8 cellular contexts compared by ENCODE assay signal in genomic region chr7:157009170-157009777, GRCh38. TPM values are rescaled to one million over a fixed set of nuclear protein-coding genes. Genes with fewer than 3 reads are reported as not detected.
DNase-seq lines count a peak whose midpoint lies in the region; ATAC-seq, FAIRE-seq and TF ChIP-seq lines count a peak whose summit lies in the region.

No MANE protein-coding gene starts in this region.

- TF ChIP-seq POLR2A in endothelial cell of umbilical vein (IDR thresholded peaks at IDR 0.05; ENCODE audit: low read depth, low read length): no peak

- POLR2A ChIA-PET in endothelial cell of umbilical vein (lab: Charles Lee): no interaction called here

- no peak overlapping the region for H3K9ac ChIP-seq in endothelial cell of umbilical vein (replicated peaks; ENCODE audit: extremely low read depth, insufficient read depth, low read length)

- no peak overlapping the region for H3K27ac ChIP-seq in endothelial cell of umbilical vein (ENCODE audit: insufficient read depth, low read depth, low read length)

- no peak for FAIRE-seq in endothelial cell of umbilical vein (lab: Jason Lieb, UNC)

- no peaks in the 10 kb centered on the region for H3K36me3 ChIP-seq in endothelial cell of umbilical vein (ENCODE audit: control insufficient read depth in 2 of 2, extremely low read depth in 1 of 2, insufficient read depth in 2 of 2, low read length in 2 of 2)

- dilution Hi-C loops in endothelial cell of umbilical vein (cut with MboI; ENCODE audit: extremely low pct_ligation_motif_present, low sequenced_read_pairs): no loop called here

- H3K79me2 ChIP-seq in endothelial cell of umbilical vein (ENCODE audit: control insufficient read depth, insufficient read depth, low read length): no peaks in the 10 kb centered on the region

- ATAC-seq in GM19043 (IDR thresholded peaks at IDR 0.05; ENCODE audit: low read depth, unreplicated experiment): peak; percentile 40

- intact Hi-C loops in endothelial cell of umbilical vein (cut with micrococcal nuclease): no loop called here

- H3K9me3 ChIP-seq in endothelial cell of umbilical vein (replicated peaks; ENCODE audit: control insufficient read depth, insufficient read depth, low read length): no peaks in the 10 kb centered on the region

- H4K20me1 ChIP-seq in endothelial cell of umbilical vein (replicated peaks; ENCODE audit: control insufficient read depth, extremely low read depth, insufficient read depth, low read length): no peaks in the 10 kb centered on the region

- in situ Hi-C loops in ACHN (cut with HindIII; ENCODE audit: low pct_ligation_motif_present, low pct_unique_long_range_greater_than_20kb, low sequenced_read_pairs) (no loop called here), KBM-7 (cut with MboI; ENCODE audit: low pct_unique_long_range_greater_than_20kb, low sequenced_read_pairs) (no loop called here)

- H3K9me1 ChIP-seq in endothelial cell of umbilical vein (replicated peaks; ENCODE audit: control insufficient read depth, extremely low read depth, insufficient read depth, low read length): no peaks in the 10 kb centered on the region

- DNase-seq in ACHN: peak; percentile 93
- peak; percentile 61 for DNase-seq in KBM-7
- DNase-seq in endothelial cell of umbilical vein (ENCODE audit: low read depth, low spot score): no peak
- no peak for DNase-seq in midbrain (lab: John Stamatoyannopoulos, UW)
- DNase-seq in mesenteric fat pad (ENCODE audit: low spot score): no peak
- no peak for DNase-seq in NCI-H446 treated with DMSO at 0.1 percent for 48 hours (lab: John Stamatoyannopoulos, UW)
- no peak for DNase-seq in OCI-M1 (lab: John Stamatoyannopoulos, UW)

- H3K4me3 ChIP-seq in endothelial cell of umbilical vein (replicated peaks in 1 of 3; ENCODE audit: insufficient read depth in 1 of 3, low read depth in 1 of 3, low read length in 3 of 3): no peak overlapping the region

- TF ChIP-seq CTCF in endothelial cell of umbilical vein (IDR thresholded peaks at IDR 0.05; ENCODE audit: extremely low read depth in 1 of 2, insufficient read depth in 1 of 2, low read depth in 1 of 2, low read length in 2 of 2): no peak

- no TSS peak for BruUV-seq in endothelial cell of umbilical vein (replicated peaks; lab: Mats Ljungman, UMichigan)

- no peak overlapping the region for H2AFZ ChIP-seq in endothelial cell of umbilical vein (ENCODE audit: low read depth, low read length)

- no peaks in the 10 kb centered on the region for H3K4me1 ChIP-seq in endothelial cell of umbilical vein (ENCODE audit: control insufficient read depth, extremely low read depth, insufficient read depth, low read length)

- H3K4me2 ChIP-seq in endothelial cell of umbilical vein (ENCODE audit: insufficient read depth, low read length): no peak overlapping the region

- H3K27me3 ChIP-seq in endothelial cell of umbilical vein (ENCODE audit: control insufficient read depth in 2 of 2, insufficient read depth in 2 of 2, low read length in 2 of 2): peaks cover 73 to 96% of the 10 kb centered on the region in 2 experiments

- CTCF ChIA-PET in endothelial cell of umbilical vein (lab: Charles Lee): no interaction called here

TF ChIP-seq in endothelial cell of umbilical vein, 7 proteins besides CTCF, POLR2A, EP300 and RAD21:
- TF ChIP-seq MAX (IDR thresholded peaks at IDR 0.05; ENCODE audit: insufficient read depth, insufficient read length): no peak
- peak; percentile 69 for TF ChIP-seq EZH2 (IDR thresholded peaks at IDR 0.05; ENCODE audit: borderline replicate concordance, low read depth, low read length, severe bottlenecking)
TF ChIP-seq in endothelial cell of umbilical vein: peak in this region for 1.

RNA-seq across cellular contexts. Expression of gene MNX1, which starts 1.2 kb away (rescaled TPM):
- not detected in 2 replicates for total RNA-seq in endothelial cell of umbilical vein
- polyA plus RNA-seq in endothelial cell of umbilical vein: not detected in 2 replicates
- not detected in 2 replicates for polyA plus RNA-seq in endothelial cell of umbilical vein (2011; cell fraction: cytosol; rRNA removed)
- polyA plus RNA-seq in endothelial cell of umbilical vein (2011; cell fraction: nucleus; rRNA removed): not detected in 2 replicates
- polyA plus RNA-seq in endothelial cell of umbilical vein (2012): not detected in 2 replicates
- not detected in 2 replicates for polyA minus RNA-seq in endothelial cell of umbilical vein
- 1.2 TPM for polyA minus RNA-seq in endothelial cell of umbilical vein (2011; cell fraction: cytosol; rRNA and poly(A)+ RNA removed)
- not detected in 2 replicates for polyA minus RNA-seq in endothelial cell of umbilical vein (2011; cell fraction: nucleus; rRNA and poly(A)+ RNA removed)
- not detected for total RNA-seq in mesenteric fat pad

RNA-seq across cellular contexts. Expression of gene NOM1, which starts 59.8 kb away (rescaled TPM):
- total RNA-seq in endothelial cell of umbilical vein (36.7 and 38.6 TPM in 2 replicates), mesenteric fat pad (19.9 TPM)
- 11.7 and 13.7 TPM in 2 replicates for polyA plus RNA-seq in endothelial cell of umbilical vein
- 9.7 and 9.9 TPM in 2 replicates for polyA plus RNA-seq in endothelial cell of umbilical vein (2011; cell fraction: cytosol; rRNA removed)
- polyA plus RNA-seq in endothelial cell of umbilical vein (2011; cell fraction: nucleus; rRNA removed): 63.6 and 69.5 TPM in 2 replicates
- 14.7 and 21.4 TPM in 2 replicates for polyA plus RNA-seq in endothelial cell of umbilical vein (2012)
- 26.4 and 34.5 TPM in 2 replicates for polyA minus RNA-seq in endothelial cell of umbilical vein
- 15.5 TPM for polyA minus RNA-seq in endothelial cell of umbilical vein (2011; cell fraction: cytosol; rRNA and poly(A)+ RNA removed)
- 35.2 and 63.8 TPM in 2 replicates for polyA minus RNA-seq in endothelial cell of umbilical vein (2011; cell fraction: nucleus; rRNA and poly(A)+ RNA removed)

Comparison
In these comparisons a context has a peak if more than half of its experiments do, and no peak if none do; other contexts are left out.
1. DNase-seq: peak in ACHN (single experiment) and KBM-7 (single experiment); none in endothelial cell of umbilical vein (single experiment), midbrain (single experiment), mesenteric fat pad (single experiment), NCI-H446 treated with DMSO at 0.1 percent for 48 hours (single experiment) and OCI-M1 (single experiment).